8 cellular contexts compared by ENCODE assay signal in genomic region chrX:21745756-21746155, GRCh38. TPM values are rescaled to one million over a fixed set of nuclear protein-coding genes. Genes with fewer than 3 reads are reported as not detected.
DNase-seq lines count a peak whose midpoint lies in the region; ATAC-seq and TF ChIP-seq lines count a peak whose summit lies in the region.

No MANE protein-coding gene starts in this region.

- H3K36me3 ChIP-seq in Karpas-422 (ENCODE audit: insufficient read depth, low read length) = no peaks in the 10 kb centered on the region
- H3K36me3 ChIP-seq in ovary = no peaks in the 10 kb centered on the region

- H3K4me2 ChIP-seq in Karpas-422 (ENCODE audit: low read depth, low read length, poor library complexity, severe bottlenecking) = no peak overlapping the region

- WGBS in ovary, 3 donors = 28 to 33% (median 32%) methylated on average over 4 of the region's 4 CpGs

- no peaks in the 10 kb centered on the region for H3K4me1 Mint-ChIP-seq in activated CD4-positive, alpha-beta T cell treated with anti-CD3 and anti-CD28 coated beads, Interleukin-2, amount 10 ng/mL, durations not matched to agents 24 days and 14 days
- H3K4me1 Mint-ChIP-seq in endothelial cell (ENCODE audit: unreplicated experiment) = peaks cover 9% of the 10 kb centered on the region

- no peaks in the 10 kb centered on the region for H3K9me3 Mint-ChIP-seq in activated CD4-positive, alpha-beta T cell treated with anti-CD3 and anti-CD28 coated beads, Interleukin-2, amount 10 ng/mL, durations not matched to agents 24 days and 14 days
- no peaks in the 10 kb centered on the region for H3K9me3 Mint-ChIP-seq in endothelial cell (ENCODE audit: unreplicated experiment)

- H3K4me1 ChIP-seq in Karpas-422 (ENCODE audit: low read length) = no peaks in the 10 kb centered on the region
- no peaks in the 10 kb centered on the region for H3K4me1 ChIP-seq in ovary (ENCODE audit: insufficient read depth)

- H3K27ac Mint-ChIP-seq in activated CD4-positive, alpha-beta T cell treated with anti-CD3 and anti-CD28 coated beads, Interleukin-2, amount 10 ng/mL, durations not matched to agents 24 days and 14 days = no peak overlapping the region
- no peak overlapping the region for H3K27ac Mint-ChIP-seq in endothelial cell (ENCODE audit: unreplicated experiment)

- H3K27me3 ChIP-seq in Karpas-422 (ENCODE audit: low read length) (no peaks in the 10 kb centered on the region), ovary (no peaks in the 10 kb centered on the region)

- no peak overlapping the region for H2AFZ ChIP-seq in Karpas-422 (ENCODE audit: low read length)

- H3K4me3 Mint-ChIP-seq in activated CD4-positive, alpha-beta T cell treated with anti-CD3 and anti-CD28 coated beads, Interleukin-2, amount 10 ng/mL, durations not matched to agents 24 days and 14 days = no peak overlapping the region
- H3K4me3 Mint-ChIP-seq in endothelial cell (ENCODE audit: unreplicated experiment) = no peak overlapping the region

- intact Hi-C loops in activated CD4-positive, alpha-beta T cell treated with anti-CD3 and anti-CD28 coated beads, Interleukin-2, amount 10 ng/mL, durations not matched to agents 24 days and 14 days (cut with micrococcal nuclease) = loop anchor here (2.0 kb wide), 1 partner anchor 1217 kb away; no protein-coding TSS in a partner anchor
- intact Hi-C loops in ovary (cut with DNase I) = no loop called here

- peaks cover 20% of the 10 kb centered on the region for H3K27me3 Mint-ChIP-seq in activated CD4-positive, alpha-beta T cell treated with anti-CD3 and anti-CD28 coated beads, Interleukin-2, amount 10 ng/mL, durations not matched to agents 24 days and 14 days
- peaks cover 6% of the 10 kb centered on the region for H3K27me3 Mint-ChIP-seq in endothelial cell (ENCODE audit: unreplicated experiment)

- no peak overlapping the region for H3K27ac ChIP-seq in Karpas-422 (ENCODE audit: low read length)
- no peak overlapping the region for H3K27ac ChIP-seq in ovary

- H3K4me3 ChIP-seq in Karpas-422 (ENCODE audit: low read length) (no peak overlapping the region), ovary (no peak overlapping the region)

- H3K79me2 ChIP-seq in Karpas-422 (ENCODE audit: low read length) = no peaks in the 10 kb centered on the region

- no peak for TF ChIP-seq POLR2A in ovary (IDR thresholded peaks at IDR 0.05)

- no peaks in the 10 kb centered on the region for H3K36me3 Mint-ChIP-seq in activated CD4-positive, alpha-beta T cell treated with anti-CD3 and anti-CD28 coated beads, Interleukin-2, amount 10 ng/mL, durations not matched to agents 24 days and 14 days (ENCODE audit: low read depth)
- H3K36me3 Mint-ChIP-seq in endothelial cell (ENCODE audit: low read depth, unreplicated experiment) = no peaks in the 10 kb centered on the region

- ATAC-seq in GM18870 (IDR thresholded peaks at IDR 0.05; ENCODE audit: unreplicated experiment) (no peak), GM21786 (IDR thresholded peaks at IDR 0.05; ENCODE audit: unreplicated experiment) (no peak)

- no peaks in the 10 kb centered on the region for H4K20me1 ChIP-seq in Karpas-422 (ENCODE audit: insufficient read depth, low read depth, low read length)

- peak; percentile 63 for TF ChIP-seq CTCF in endothelial cell (IDR thresholded peaks at IDR 0.05; ENCODE audit: unreplicated experiment)
- TF ChIP-seq CTCF in ovary (IDR thresholded peaks at IDR 0.05) = no peak

- DNase-seq in NCI-H446 (lab: John Stamatoyannopoulos, UW) (peak; percentile 17 to 34), NCI-H446 treated with DMSO at 0.1 percent for 48 hours (lab: John Stamatoyannopoulos, UW) (no peak), Karpas-422 (peak; percentile 73), endothelial cell (ENCODE audit: low spot score) (peak; percentile 21), ovary (peak in 3 of 5 donors; percentile 16 to 23 (median 18))
- peak; percentile 74 for DNase-seq in activated CD4-positive, alpha-beta T cell treated with anti-CD3 and anti-CD28 coated beads, Interleukin-2, amount 10 ng/mL, durations not matched to agents 24 days and 14 days

- H3K9me3 ChIP-seq in Karpas-422 (ENCODE audit: low read length) (no peaks in the 10 kb centered on the region), ovary (no peaks in the 10 kb centered on the region)

- no peak overlapping the region for H3K9ac ChIP-seq in Karpas-422 (ENCODE audit: low read length)

- no peaks in the 10 kb centered on the region for H3K9me2 ChIP-seq in Karpas-422 (replicated peaks; ENCODE audit: insufficient read depth, low read length)

- no peak for TF ChIP-seq EP300 in ovary (IDR thresholded peaks at IDR 0.05)

RNA-seq across cellular contexts. Expression of gene SMPX, which starts 12.2 kb away (rescaled TPM):
- not detected in 2 replicates for total RNA-seq in Karpas-422 (2014; rRNA removed; shearing (Covaris generic); ENCODE audit: low replicate concordance)
- total RNA-seq in activated CD4-positive, alpha-beta T cell treated with anti-CD3 and anti-CD28 coated beads, Interleukin-2, amount 10 ng/mL, durations not matched to agents 24 days and 14 days = not detected in 2 replicates
- not detected for total RNA-seq in endothelial cell (ENCODE audit: unreplicated experiment)
- 1 to 10 TPM in 1 of 7 donors, under 1 TPM in 5, not detected in 1; 0.43 to 1.4 (median 0.60) TPM for total RNA-seq in ovary
- polyA plus RNA-seq in ovary = 1 to 10 TPM in 1 of 2 donors, under 1 TPM in 1; 0.62 to 1.1 TPM
